Comparison of ENCODE assay signal across 8 cellular contexts in the genomic region with DNA sequence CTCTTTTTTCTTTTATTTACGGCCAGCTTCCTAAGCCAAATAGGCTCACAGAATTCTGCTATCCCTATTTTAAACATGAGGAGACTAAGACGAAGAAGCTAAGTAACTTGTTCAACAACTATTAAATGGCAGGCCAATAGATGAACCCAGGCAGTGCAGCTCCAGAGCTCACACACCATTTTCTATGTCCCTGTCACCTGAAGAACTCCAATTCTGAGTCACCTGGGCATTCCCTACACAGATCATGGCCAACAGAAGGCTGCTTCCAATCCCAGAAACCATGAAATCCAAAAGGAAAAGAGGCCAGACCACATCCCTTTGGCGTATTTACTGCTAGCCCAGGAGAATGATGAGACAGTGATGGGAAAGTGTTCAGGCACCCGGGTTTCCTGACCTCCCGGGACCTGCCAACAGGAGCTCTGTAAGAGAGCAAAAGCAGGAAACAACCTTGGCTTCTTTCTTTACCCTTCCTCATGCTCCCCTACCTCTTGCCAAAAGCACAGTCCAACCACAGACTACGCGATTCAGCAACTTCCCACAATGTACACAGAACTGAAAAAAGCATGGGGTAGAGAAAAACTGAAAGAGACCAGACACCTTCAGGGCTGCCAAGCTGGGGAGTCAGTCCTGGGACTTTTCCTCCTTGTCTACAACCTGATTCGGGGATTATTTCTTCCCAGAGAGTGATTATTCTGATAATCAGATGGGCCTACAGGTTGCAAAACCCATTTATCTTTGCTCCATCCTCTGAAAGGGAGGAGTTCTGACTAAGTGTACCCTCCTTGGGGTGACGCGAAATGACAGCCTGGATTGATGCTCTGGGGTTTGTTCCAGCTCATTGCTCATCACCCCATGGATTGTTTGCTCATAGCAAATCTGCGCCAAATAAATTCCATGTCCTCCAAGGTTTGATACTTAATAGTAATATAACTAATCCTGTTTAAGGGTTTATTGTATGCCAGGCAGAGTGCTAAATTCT. TPM values are rescaled to one million over a fixed set of nuclear protein-coding genes. Genes with fewer than 3 reads are reported as not detected.
A peak's percentile ranks its signal among the peaks of the same experiment; 100 is the strongest.
DNase-seq lines count a peak whose midpoint lies in the region; ATAC-seq, FAIRE-seq and TF ChIP-seq lines count a peak whose summit lies in the region.

No MANE protein-coding gene starts in this region.

- no peak overlapping the region for H3K4me3 ChIP-seq in A549
- no peak overlapping the region; the same call in 1 of the 2 replicates for H3K4me3 ChIP-seq in PC-9
- H3K4me3 ChIP-seq in fibroblast of the aortic adventitia (ENCODE audit: low read depth, low read length): no peak overlapping the region
- H3K4me3 ChIP-seq in naive thymus-derived CD4-positive, alpha-beta T cell (ENCODE audit: low read length): no peak overlapping the region

- no peaks in the 10 kb centered on the region for H3K27me3 ChIP-seq in PC-9 (ENCODE audit: insufficient read depth, low read depth)
- no peaks in the 10 kb centered on the region for H3K27me3 ChIP-seq in naive thymus-derived CD4-positive, alpha-beta T cell (ENCODE audit: control insufficient read depth in 2 of 2, insufficient read depth in 2 of 2, low read length in 2 of 2)

- peaks cover 42% of the 10 kb centered on the region for H3F3A ChIP-seq in PC-9 (ENCODE audit: insufficient read depth, low read depth)

- no peak for TF ChIP-seq CTCF in A549 (IDR thresholded peaks at IDR 0.05)
- TF ChIP-seq CTCF in PC-9 (conservative IDR thresholded peaks at IDR 0.05): no peak
- no peak for TF ChIP-seq CTCF in fibroblast of the aortic adventitia (IDR thresholded peaks at IDR 0.05; ENCODE audit: insufficient read depth, low read length)

- TF ChIP-seq EP300 in A549 (IDR thresholded peaks at IDR 0.05): peak; percentile 83 to 86; a peak in 4 of 5 replicates

- H3K9me3 ChIP-seq in A549 (no peaks in the 10 kb centered on the region), PC-9 (ENCODE audit: insufficient read depth, low read depth) (no peaks in the 10 kb centered on the region)
- H3K9me3 ChIP-seq in naive thymus-derived CD4-positive, alpha-beta T cell (ENCODE audit: control insufficient read depth in 2 of 3, low read length in 3 of 3): no peaks in the 10 kb centered on the region

- DNase-seq in A549 (ENCODE audit: low read depth in 1 of 2, low spot score in 1 of 2) (peak; percentile 92 to 95), GM19240 (ENCODE audit: insufficient read length, low spot score) (peak; percentile 6), PC-9 (peak; percentile 48 to 86), fibroblast of the aortic adventitia (ENCODE audit: low read depth) (peak; percentile 91)
- no peak for DNase-seq in naive thymus-derived CD4-positive, alpha-beta T cell
- no peak for DNase-seq in activated T-helper 2 cell treated with anti-CD3 and anti-CD28 coated beads, Interferon-gamma antibody, Interleukin-2, Interleukin-4, amounts not matched to agents 10 μg/mL and 5 μg/mL and 100 μg/mL, durations not matched to agents 14 hours and 24 hours and 36 hours (ENCODE audit: low spot score)
- no peak for DNase-seq in stimulated activated CD4-positive, alpha-beta T cell treated with anti-CD3 and anti-CD28 coated beads, Interleukin-12 subunit alpha, Interleukin-12 subunit beta, amount 100 ng/mL, for 4 hours

- 15% methylated on average over 11 of the region's 11 CpGs for WGBS in A549 (ENCODE audit: missing lambda C conversion rate)

- no peaks in the 10 kb centered on the region for H3K79me2 ChIP-seq in PC-9 (ENCODE audit: low read depth)

- intact Hi-C loops in PC-9 (cut with micrococcal nuclease; ENCODE audit: unreplicated experiment): no loop called here
- intact Hi-C loops in naive thymus-derived CD4-positive, alpha-beta T cell (cut with micrococcal nuclease): no loop called here
- intact Hi-C loops in activated T-helper 2 cell treated with anti-CD3 and anti-CD28 coated beads, Interferon-gamma antibody, Interleukin-2, Interleukin-4, amounts not matched to agents 10 μg/mL and 5 μg/mL and 100 μg/mL, durations not matched to agents 14 hours and 24 hours and 36 hours (cut with micrococcal nuclease): no loop called here

- FAIRE-seq in A549 (lab: Jason Lieb, UNC): peak; percentile 72

- H3K27me3 Mint-ChIP-seq in naive thymus-derived CD4-positive, alpha-beta T cell: no peaks in the 10 kb centered on the region
- H3K27me3 Mint-ChIP-seq in activated T-helper 2 cell treated with anti-CD3 and anti-CD28 coated beads, Interferon-gamma antibody, Interleukin-2, Interleukin-4, amounts not matched to agents 10 μg/mL and 5 μg/mL and 100 μg/mL, durations not matched to agents 14 hours and 24 hours and 36 hours (ENCODE audit: low read depth): no peaks in the 10 kb centered on the region

- ATAC-seq in A549 (peak; percentile 93 to 99), GM21381 (IDR thresholded peaks at IDR 0.05; ENCODE audit: unreplicated experiment) (no peak)
- no peak for ATAC-seq in naive thymus-derived CD4-positive, alpha-beta T cell

- H3K36me3 ChIP-seq in PC-9 (ENCODE audit: low read depth): no peaks in the 10 kb centered on the region
- H3K36me3 ChIP-seq in naive thymus-derived CD4-positive, alpha-beta T cell (ENCODE audit: control insufficient read depth in 2 of 3, insufficient read depth in 3 of 3, low read length in 3 of 3): no peaks in the 10 kb centered on the region

- no peaks in the 10 kb centered on the region for H4K20me1 ChIP-seq in PC-9 (ENCODE audit: insufficient read depth)

- no peaks in the 10 kb centered on the region for H3K9me2 ChIP-seq in PC-9 (ENCODE audit: insufficient read depth)

- no peak for TF ChIP-seq POLR2A in A549 (IDR thresholded peaks at IDR 0.05; ENCODE audit: low read length)

- peak overlapping the region; percentile 94 to 96 for H3K27ac ChIP-seq in A549
- peak overlapping the region; percentile 64 for H3K27ac ChIP-seq in PC-9
- H3K27ac ChIP-seq in naive thymus-derived CD4-positive, alpha-beta T cell (ENCODE audit: low read depth, low read length): no peak overlapping the region

- BruUV-seq in PC-9 (replicated peaks; lab: Mats Ljungman, UMichigan): no TSS peak

- peaks cover 0 to 24% (median 4%) of the 10 kb centered on the region in 5 donors for H3K36me3 Mint-ChIP-seq in naive thymus-derived CD4-positive, alpha-beta T cell
- H3K36me3 Mint-ChIP-seq in activated T-helper 2 cell treated with anti-CD3 and anti-CD28 coated beads, Interferon-gamma antibody, Interleukin-2, Interleukin-4, amounts not matched to agents 10 μg/mL and 5 μg/mL and 100 μg/mL, durations not matched to agents 14 hours and 24 hours and 36 hours (ENCODE audit: low read depth): no peaks in the 10 kb centered on the region

- H3K4me2 ChIP-seq in A549 (peak overlapping the region; percentile 78), PC-9 (peak overlapping the region; percentile 65)

- peak overlapping the region in 3 of 9 donors; percentile 7 to 48 (median 40) for H3K27ac Mint-ChIP-seq in naive thymus-derived CD4-positive, alpha-beta T cell
- H3K27ac Mint-ChIP-seq in activated T-helper 2 cell treated with anti-CD3 and anti-CD28 coated beads, Interferon-gamma antibody, Interleukin-2, Interleukin-4, amounts not matched to agents 10 μg/mL and 5 μg/mL and 100 μg/mL, durations not matched to agents 14 hours and 24 hours and 36 hours: no peak overlapping the region

- peaks cover 0 to 7% (median 0%) of the 10 kb centered on the region in 7 donors for H3K4me1 Mint-ChIP-seq in naive thymus-derived CD4-positive, alpha-beta T cell
- peaks cover 4% of the 10 kb centered on the region for H3K4me1 Mint-ChIP-seq in activated T-helper 2 cell treated with anti-CD3 and anti-CD28 coated beads, Interferon-gamma antibody, Interleukin-2, Interleukin-4, amounts not matched to agents 10 μg/mL and 5 μg/mL and 100 μg/mL, durations not matched to agents 14 hours and 24 hours and 36 hours (ENCODE audit: low read depth)

- H2AFZ ChIP-seq in PC-9: peak overlapping the region; percentile 48

- POLR2A ChIA-PET in A549 (lab: Yijun Ruan, JAX) (interaction anchor here (0.5 to 1.9 kb wide), 7 partner anchors 8 to 69 kb away, joined by 3 to 10 read pairs (median 3); partner anchors contain the start of gene HAS3), PC-9 (lab: Charles Lee; ENCODE audit: unreplicated experiment) (interaction anchor here (0.5 to 0.7 kb wide), 3 partner anchors 17 to 282 kb away, joined by 3 to 7 read pairs (median 4); no protein-coding TSS in a partner anchor)
- POLR2A ChIA-PET in naive thymus-derived CD4-positive, alpha-beta T cell (lab: Charles Lee): no interaction called here

- H3K4me1 ChIP-seq in A549 (peaks cover 59% of the 10 kb centered on the region), PC-9 (replicated peaks; ENCODE audit: insufficient read depth) (peaks cover 31% of the 10 kb centered on the region)
- H3K4me1 ChIP-seq in naive thymus-derived CD4-positive, alpha-beta T cell (ENCODE audit: control insufficient read depth in 2 of 2, insufficient read depth in 2 of 2, low read length in 2 of 2): no peaks in the 10 kb centered on the region

- CTCF ChIA-PET in A549 (lab: Yijun Ruan, JAX) (interaction anchor here (0.6 to 3.6 kb wide), 16 partner anchors 11 to 210 kb away, joined by 3 to 16 read pairs (median 4); partner anchors contain the start of gene HAS3), PC-9 (lab: Charles Lee) (interaction anchor here (0.7 kb wide), 1 partner anchor 467 kb away, joined by 3 read pairs; no protein-coding TSS in a partner anchor)
- CTCF ChIA-PET in naive thymus-derived CD4-positive, alpha-beta T cell (lab: Charles Lee): no interaction called here

- peak in 1 of 2 experiments; percentile 43; a peak in 1 of 5 replicates for TF ChIP-seq RAD21 in A549 (conservative IDR thresholded peaks at IDR 0.05 in 1 of 2, IDR thresholded peaks at IDR 0.05 in 1 of 2)

- no peak overlapping the region for H3K4me3 Mint-ChIP-seq in naive thymus-derived CD4-positive, alpha-beta T cell
- no peak overlapping the region for H3K4me3 Mint-ChIP-seq in activated T-helper 2 cell treated with anti-CD3 and anti-CD28 coated beads, Interferon-gamma antibody, Interleukin-2, Interleukin-4, amounts not matched to agents 10 μg/mL and 5 μg/mL and 100 μg/mL, durations not matched to agents 14 hours and 24 hours and 36 hours (ENCODE audit: low read depth)

- no peaks in the 10 kb centered on the region for H3K9me3 Mint-ChIP-seq in naive thymus-derived CD4-positive, alpha-beta T cell
- H3K9me3 Mint-ChIP-seq in activated T-helper 2 cell treated with anti-CD3 and anti-CD28 coated beads, Interferon-gamma antibody, Interleukin-2, Interleukin-4, amounts not matched to agents 10 μg/mL and 5 μg/mL and 100 μg/mL, durations not matched to agents 14 hours and 24 hours and 36 hours: no peaks in the 10 kb centered on the region

RNA-seq across cellular contexts. Expression of gene HAS3, which starts 47.8 kb away (rescaled TPM):
- polyA plus RNA-seq in A549 (2011; rRNA removed): 9.1 and 11.1 TPM in 2 replicates
- polyA plus RNA-seq in A549 (2012; cell fraction: cytosol; rRNA removed): 23.0 and 37.0 TPM in 2 replicates
- polyA plus RNA-seq in A549 (2012; cell fraction: nucleus; rRNA removed): 51.5 and 90.9 TPM in 2 replicates
- polyA plus RNA-seq in A549 (2017; fragmentation: RNase III; extraction: RNeasy Plus Mini Kit Qiagen cat#74134 plus additional on column Dnase treatment): 12.4 to 18.6 TPM (median 14.1 TPM) in 3 replicates
- polyA minus RNA-seq in A549 (2011; rRNA and poly(A)+ RNA removed): 16.0 and 17.6 TPM in 2 replicates
- 2.5 and 2.7 TPM in 2 replicates for total RNA-seq in PC-9 (2021)
- total RNA-seq in fibroblast of the aortic adventitia (ENCODE audit: low replicate concordance): 0.81 TPM in 1 of 2 replicates, not detected in the other
- total RNA-seq in naive thymus-derived CD4-positive, alpha-beta T cell: 1 to 10 TPM in 4 of 5 experiments, under 1 TPM in 1; 0.73 to 4.2 (median 2.9) TPM
- polyA plus RNA-seq in naive thymus-derived CD4-positive, alpha-beta T cell: under 1 TPM in 1 of 2 donors, not detected in 1; 0.24 TPM
- 1.1 and 1.2 TPM in 2 replicates for total RNA-seq in activated T-helper 2 cell treated with anti-CD3 and anti-CD28 coated beads, Interferon-gamma antibody, Interleukin-2, Interleukin-4, amounts not matched to agents 10 μg/mL and 5 μg/mL and 100 μg/mL, durations not matched to agents 14 hours and 24 hours and 36 hours

Comparison
In these comparisons a context has a peak if more than half of its experiments do, and no peak if none do; other contexts are left out.
1. ATAC-seq: peak in A549 (2 of 2); none in naive thymus-derived CD4-positive, alpha-beta T cell (single experiment) and GM21381 (single experiment).
2. DNase-seq: peak in A549 (2 of 2), GM19240 (single experiment), PC-9 (2 of 2) and fibroblast of the aortic adventitia (single experiment); none in naive thymus-derived CD4-positive, alpha-beta T cell (0 of 9), activated T-helper 2 cell treated with anti-CD3 and anti-CD28 coated beads, Interferon-gamma antibody, Interleukin-2, Interleukin-4, amounts not matched to agents 10 μg/mL and 5 μg/mL and 100 μg/mL, durations not matched to agents 14 hours and 24 hours and 36 hours (single experiment) and stimulated activated CD4-positive, alpha-beta T cell treated with anti-CD3 and anti-CD28 coated beads, Interleukin-12 subunit alpha, Interleukin-12 subunit beta, amount 100 ng/mL, for 4 hours (single experiment).